25 cellular contexts compared by ENCODE assay signal in the genomic region with DNA sequence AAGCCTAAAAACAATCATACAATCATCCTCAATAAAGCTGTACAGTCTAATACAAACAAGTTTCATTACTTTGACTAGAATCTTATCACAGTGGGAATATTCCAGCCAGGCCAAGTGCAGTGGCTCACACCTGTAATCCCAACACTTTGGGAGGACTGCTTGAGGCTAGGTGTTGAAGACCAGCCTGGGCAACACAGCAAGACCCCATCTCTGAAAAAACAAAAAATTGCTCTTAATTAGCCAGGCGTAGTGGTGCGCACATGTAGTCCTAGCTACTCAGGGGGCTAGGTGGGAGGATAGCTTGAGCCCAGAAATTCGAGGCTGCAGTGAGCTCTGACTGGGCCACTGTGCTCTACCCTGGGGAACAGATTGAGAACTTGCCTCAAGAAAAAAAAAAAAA. TPM values are rescaled to one million over a fixed set of nuclear protein-coding genes. Genes with fewer than 3 reads are reported as not detected.
DNase-seq lines count a peak whose midpoint lies in the region; ATAC-seq and TF ChIP-seq lines count a peak whose summit lies in the region.
"Had no signal": no experiment of that assay in that cellular context is flagged by ENCODE, and none has a peak within 500 bp of the region (broad histone marks: within the 10 kb centered on the region; RNA-seq: fewer than 3 reads in every experiment).

No MANE protein-coding gene starts in this region.

- no peaks in the 10 kb centered on the region for H3K27me3 Mint-ChIP-seq in activated T-cell treated with anti-CD3 and anti-CD28 coated beads, Interleukin-2, amount 50 U/mL, for 24 hours
- no peaks in the 10 kb centered on the region for H3K27me3 Mint-ChIP-seq in CD4-positive, CD25-positive, alpha-beta regulatory T cell
- H3K27me3 Mint-ChIP-seq in T-helper 17 cell: no peaks in the 10 kb centered on the region
- no peaks in the 10 kb centered on the region for H3K27me3 Mint-ChIP-seq in naive thymus-derived CD8-positive, alpha-beta T cell
- H3K27me3 Mint-ChIP-seq: activated T-helper 17 cell treated with anti-CD3 and anti-CD28 coated beads, Interleukin-2, amount 50 U/mL, for 72 hours had no signal

- peak overlapping the region; percentile 7 for H3K4me3 ChIP-seq in CD4-positive, CD25-positive, alpha-beta regulatory T cell (ENCODE audit: low read depth, low read length)
- H3K4me3 ChIP-seq in osteoblast (ENCODE audit: insufficient read depth, low read length): no peak overlapping the region
- H3K4me3 ChIP-seq: gastroesophageal sphincter, mucosa of descending colon, prostate gland, SJCRH30, thyroid gland had no signal

- peaks cover 83% of the 10 kb centered on the region for H3K79me2 ChIP-seq in osteoblast (ENCODE audit: insufficient read depth, low read length)

- DNase-seq in activated T-cell treated with anti-CD3 and anti-CD28 coated beads, Interleukin-2, amount 50 U/mL, for 24 hours: no peak
- DNase-seq in activated T-cell treated with anti-CD3 and anti-CD28 coated beads for 4 hours: no peak
- DNase-seq in CD4-positive, CD25-positive, alpha-beta regulatory T cell: no peak
- DNase-seq in T-helper 17 cell: no peak
- DNase-seq in naive thymus-derived CD8-positive, alpha-beta T cell: no peak
- no peak for DNase-seq in osteoblast (ENCODE audit: insufficient read length, low spot score, missing footprints)
- no peak for DNase-seq in NCI-H748 (lab: John Stamatoyannopoulos, UW; ENCODE audit: unreplicated experiment)
- DNase-seq: central memory CD4-positive, alpha-beta T cell; EL; HCEC 1CT; hippocampal formation; left cardiac atrium; mucosa of descending colon; NCI-H1436 treated with DMSO at 0.1 percent for 48 hours; NCI-H446; NCI-H82; SJCRH30; stomach; T-helper 1 cell; thyroid gland had no signal

- H2AFZ ChIP-seq in osteoblast (ENCODE audit: low read length): no peak overlapping the region

- no peak overlapping the region for H3K4me2 ChIP-seq in osteoblast (ENCODE audit: insufficient read depth, low read length)

- peak overlapping the region; percentile 89 for H3K4me3 Mint-ChIP-seq in activated T-cell treated with anti-CD3 and anti-CD28 coated beads, Interleukin-2, amount 50 U/mL, for 24 hours
- H3K4me3 Mint-ChIP-seq in CD4-positive, CD25-positive, alpha-beta regulatory T cell: peak overlapping the region; percentile 8 to 90 (median 46)
- H3K4me3 Mint-ChIP-seq in T-helper 17 cell: no peak overlapping the region
- H3K4me3 Mint-ChIP-seq in naive thymus-derived CD8-positive, alpha-beta T cell: peak overlapping the region in 4 of 10 donors; percentile 36 to 51 (median 40)

- H3K9me3 ChIP-seq in CD4-positive, CD25-positive, alpha-beta regulatory T cell (ENCODE audit: control insufficient read depth in 2 of 2, low read length in 2 of 2): no peaks in the 10 kb centered on the region
- H3K9me3 ChIP-seq in T-helper 17 cell (ENCODE audit: control insufficient read depth, low read length, poor library complexity, severe bottlenecking) (no peaks in the 10 kb centered on the region), osteoblast (ENCODE audit: low read depth, low read length) (no peaks in the 10 kb centered on the region)
- H3K9me3 ChIP-seq: gastroesophageal sphincter, mucosa of descending colon, prostate gland, SJCRH30, stomach, thyroid gland had no signal

- no peaks in the 10 kb centered on the region for H3K9me3 Mint-ChIP-seq in activated T-cell treated with anti-CD3 and anti-CD28 coated beads, Interleukin-2, amount 50 U/mL, for 24 hours
- peaks cover 0 to 1% (median 0%) of the 10 kb centered on the region in 7 donors for H3K9me3 Mint-ChIP-seq in CD4-positive, CD25-positive, alpha-beta regulatory T cell
- H3K9me3 Mint-ChIP-seq in naive thymus-derived CD8-positive, alpha-beta T cell: no peaks in the 10 kb centered on the region
- H3K9me3 Mint-ChIP-seq: activated T-helper 17 cell treated with anti-CD3 and anti-CD28 coated beads, Interleukin-2, amount 50 U/mL, for 72 hours had no signal

- no peak for TF ChIP-seq CTCF in osteoblast (IDR thresholded peaks at IDR 0.05; ENCODE audit: extremely low read depth, low read depth, low read length)

- H3K27ac Mint-ChIP-seq in activated T-cell treated with anti-CD3 and anti-CD28 coated beads, Interleukin-2, amount 50 U/mL, for 24 hours: peak overlapping the region; percentile 26
- H3K27ac Mint-ChIP-seq in CD4-positive, CD25-positive, alpha-beta regulatory T cell: peak overlapping the region in 1 of 3 donors; percentile 76
- peak overlapping the region; percentile 85 for H3K27ac Mint-ChIP-seq in T-helper 17 cell
- H3K27ac Mint-ChIP-seq in naive thymus-derived CD8-positive, alpha-beta T cell: peak overlapping the region in 9 of 10 donors; percentile 9 to 66 (median 56)
- H3K27ac Mint-ChIP-seq: activated T-helper 17 cell treated with anti-CD3 and anti-CD28 coated beads, Interleukin-2, amount 50 U/mL, for 72 hours had no signal

- H3K4me1 ChIP-seq in CD4-positive, CD25-positive, alpha-beta regulatory T cell (ENCODE audit: control insufficient read depth, insufficient read depth, low read length, poor library complexity, severe bottlenecking): peaks cover 27% of the 10 kb centered on the region
- peaks cover 6% of the 10 kb centered on the region for H3K4me1 ChIP-seq in osteoblast (ENCODE audit: insufficient read depth, low read length)
- H3K4me1 ChIP-seq: SJCRH30 had no signal

- no peak for ATAC-seq in CD4-positive, CD25-positive, alpha-beta regulatory T cell (ENCODE audit: low read depth in 2 of 2)
- ATAC-seq in T-helper 17 cell (no peak), HG03571 (IDR thresholded peaks at IDR 0.05; ENCODE audit: unreplicated experiment) (no peak)
- no peak for ATAC-seq in naive thymus-derived CD8-positive, alpha-beta T cell
- ATAC-seq: activated T-helper 17 cell treated with anti-CD3 and anti-CD28 coated beads, Interleukin-2, amount 50 U/mL, for 72 hours; gastroesophageal sphincter; left cardiac atrium; mucosa of descending colon had no signal

- H4K20me1 ChIP-seq in osteoblast (ENCODE audit: insufficient read depth, low read length): peaks cover 36% of the 10 kb centered on the region

- H3K27ac ChIP-seq in CD4-positive, CD25-positive, alpha-beta regulatory T cell (ENCODE audit: insufficient read depth, low read length, poor library complexity, severe bottlenecking): no peak overlapping the region
- H3K27ac ChIP-seq in osteoblast (ENCODE audit: low read depth, low read length): no peak overlapping the region
- H3K27ac ChIP-seq: gastroesophageal sphincter, KMS-11, prostate gland, SJCRH30, stomach, thyroid gland had no signal

- H3K4me1 Mint-ChIP-seq in activated T-cell treated with anti-CD3 and anti-CD28 coated beads, Interleukin-2, amount 50 U/mL, for 24 hours (ENCODE audit: low read depth): peaks cover 50% of the 10 kb centered on the region
- H3K4me1 Mint-ChIP-seq in CD4-positive, CD25-positive, alpha-beta regulatory T cell: peaks cover 10 to 59% (median 29%) of the 10 kb centered on the region in 4 donors
- peaks cover 31% of the 10 kb centered on the region for H3K4me1 Mint-ChIP-seq in T-helper 17 cell
- peaks cover 13 to 60% (median 40%) of the 10 kb centered on the region in 4 donors for H3K4me1 Mint-ChIP-seq in naive thymus-derived CD8-positive, alpha-beta T cell

- peaks cover 73% of the 10 kb centered on the region for H3K36me3 Mint-ChIP-seq in activated T-cell treated with anti-CD3 and anti-CD28 coated beads, Interleukin-2, amount 50 U/mL, for 24 hours (ENCODE audit: low read depth)
- peaks cover 9% of the 10 kb centered on the region for H3K36me3 Mint-ChIP-seq in CD4-positive, CD25-positive, alpha-beta regulatory T cell
- H3K36me3 Mint-ChIP-seq in T-helper 17 cell (ENCODE audit: low read depth): peaks cover 3% of the 10 kb centered on the region
- H3K36me3 Mint-ChIP-seq in naive thymus-derived CD8-positive, alpha-beta T cell: peaks cover 0 to 37% (median 0%) of the 10 kb centered on the region in 3 donors

- no peaks in the 10 kb centered on the region for H3K27me3 ChIP-seq in CD4-positive, CD25-positive, alpha-beta regulatory T cell (ENCODE audit: control insufficient read depth, insufficient read depth, low read length)
- no peaks in the 10 kb centered on the region for H3K27me3 ChIP-seq in osteoblast (ENCODE audit: insufficient read depth, low read length)
- H3K27me3 ChIP-seq: gastroesophageal sphincter, SJCRH30, stomach, thyroid gland had no signal

- H3K36me3 ChIP-seq in CD4-positive, CD25-positive, alpha-beta regulatory T cell (ENCODE audit: control insufficient read depth, insufficient read depth, low read length): peaks cover 18% of the 10 kb centered on the region
- H3K36me3 ChIP-seq in osteoblast (ENCODE audit: insufficient read depth, low read length): peaks cover 18% of the 10 kb centered on the region
- H3K36me3 ChIP-seq: prostate gland had no signal

- POLR2A ChIA-PET in naive thymus-derived CD8-positive, alpha-beta T cell (lab: Charles Lee): interaction anchor here (1.1 kb wide), 1 partner anchor 33 kb away, joined by 4 read pairs; no protein-coding TSS in a partner anchor

RNA-seq across cellular contexts. Expression of a gene that starts 3.3 kb away (rescaled TPM):
- 94.4 TPM for total RNA-seq in CD4-positive, CD25-positive, alpha-beta regulatory T cell
- polyA plus RNA-seq in CD4-positive, CD25-positive, alpha-beta regulatory T cell: 100 to 1,000 TPM; 235 to 283 (median 264) TPM
- total RNA-seq in T-helper 17 cell: 100 to 1,000 TPM; 117 TPM
- 10 to 100 TPM; 76.2 to 79.6 TPM for total RNA-seq in naive thymus-derived CD8-positive, alpha-beta T cell
- 100 to 1,000 TPM; 178 to 224 (median 179) TPM for polyA plus RNA-seq in naive thymus-derived CD8-positive, alpha-beta T cell
- total RNA-seq in osteoblast: 467 and 473 TPM in 2 replicates
